18 cellular contexts compared by ENCODE assay signal in the genomic region with DNA sequence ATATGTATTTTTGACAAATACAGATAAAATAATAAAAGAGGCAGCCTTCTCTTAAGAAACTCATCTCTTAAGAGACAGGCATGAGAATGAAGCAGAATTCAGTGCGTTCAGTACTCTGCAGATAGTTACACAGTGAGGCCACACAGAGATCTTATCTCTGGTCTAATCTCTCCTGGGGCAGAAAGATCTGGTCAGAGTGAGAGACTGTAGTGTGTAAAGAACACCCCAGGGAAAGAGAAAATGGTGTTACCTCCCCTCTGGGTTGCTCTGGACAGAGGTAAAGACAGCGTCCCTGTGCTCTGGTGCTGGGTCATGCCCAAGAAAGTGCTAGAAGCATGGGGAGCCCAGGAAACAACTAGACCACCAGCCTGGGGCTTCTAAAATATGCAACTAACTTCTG.
A peak's percentile ranks its signal among the peaks of the same experiment; 100 is the strongest.
DNase-seq lines count a peak whose midpoint lies in the region; ATAC-seq, FAIRE-seq and TF ChIP-seq lines count a peak whose summit lies in the region.
"Had no signal": no experiment of that assay in that cellular context is flagged by ENCODE, and none has a peak within 500 bp of the region (broad histone marks: within the 10 kb centered on the region; RNA-seq: fewer than 3 reads in every experiment).

No MANE protein-coding gene starts in this region.

- POLR2A ChIA-PET in endothelial cell of umbilical vein (lab: Charles Lee) = no interaction called here

- H2AFZ ChIP-seq in Loucy (ENCODE audit: low read length) (no peak overlapping the region), endothelial cell of umbilical vein (ENCODE audit: low read depth, low read length) (no peak overlapping the region)

- H3K9me3 ChIP-seq in right atrium auricular region = peaks cover 0 to 13% of the 10 kb centered on the region in 2 donors
- no peaks in the 10 kb centered on the region for H3K9me3 ChIP-seq in Loucy (ENCODE audit: insufficient read depth, low read depth, low read length)
- H3K9me3 ChIP-seq in endothelial cell of umbilical vein (replicated peaks; ENCODE audit: control insufficient read depth, insufficient read depth, low read length) = no peaks in the 10 kb centered on the region
- H3K9me3 ChIP-seq: HAP-1 had no signal

- H3K4me3 Mint-ChIP-seq in progenitor cell of endocrine pancreas (ENCODE audit: low read depth) = no peak overlapping the region
- H3K4me3 Mint-ChIP-seq: CD4-positive, alpha-beta T cell had no signal

- DNase-seq in Right ventricle myocardium superior = no peak
- no peak for DNase-seq in right atrium auricular region (ENCODE audit: low spot score)
- DNase-seq in endothelial cell of umbilical vein (ENCODE audit: low read depth, low spot score) = no peak
- DNase-seq in progenitor cell of endocrine pancreas (ENCODE audit: low spot score, unreplicated experiment) = no peak
- DNase-seq: 8988T; C1 segment of cervical spinal cord; Calu3; CD4-positive, alpha-beta T cell; DMS 273 treated with DMSO at 0.1 percent for 48 hours had no signal

- FAIRE-seq in endothelial cell of umbilical vein (lab: Jason Lieb, UNC) = no peak
- FAIRE-seq: G401.6, GM12892, GM19239, H1 had no signal

- H3K9ac ChIP-seq in Loucy (ENCODE audit: low read depth, low read length, poor library complexity, severe bottlenecking) = no peak overlapping the region
- no peak overlapping the region for H3K9ac ChIP-seq in endothelial cell of umbilical vein (replicated peaks; ENCODE audit: extremely low read depth, insufficient read depth, low read length)

- ATAC-seq in Right ventricle myocardium superior (ENCODE audit: poor library complexity) = peak; percentile 12
- ATAC-seq in HG03457 (IDR thresholded peaks at IDR 0.05; ENCODE audit: unreplicated experiment) = no peak
- no peak for ATAC-seq in GM21528 (IDR thresholded peaks at IDR 0.05; ENCODE audit: low FRiP score, unreplicated experiment)

- H3K4me2 ChIP-seq in Loucy (ENCODE audit: low read depth, low read length, poor library complexity, severe bottlenecking) (peak overlapping the region; percentile 17), endothelial cell of umbilical vein (ENCODE audit: insufficient read depth, low read length) (no peak overlapping the region)

- no TSS peak for BruUV-seq in endothelial cell of umbilical vein (replicated peaks; lab: Mats Ljungman, UMichigan)

- no peaks in the 10 kb centered on the region for H3K27me3 Mint-ChIP-seq in progenitor cell of endocrine pancreas
- H3K27me3 Mint-ChIP-seq: CD4-positive, alpha-beta T cell had no signal

- peaks cover 5% of the 10 kb centered on the region for H3K9me3 Mint-ChIP-seq in progenitor cell of endocrine pancreas (ENCODE audit: low read depth)

- H3K4me3 ChIP-seq in right atrium auricular region (no peak overlapping the region), Loucy (ENCODE audit: low read length, poor library complexity, severe bottlenecking) (no peak overlapping the region), endothelial cell of umbilical vein (replicated peaks in 1 of 3; ENCODE audit: insufficient read depth in 1 of 3, low read depth in 1 of 3, low read length in 3 of 3) (no peak overlapping the region)
- H3K4me3 ChIP-seq: HAP-1 had no signal

- TF ChIP-seq CTCF in right atrium auricular region (IDR thresholded peaks at IDR 0.05) = no peak
- TF ChIP-seq CTCF in Loucy (conservative IDR thresholded peaks at IDR 0.05; ENCODE audit: low read length) = no peak
- no peak for TF ChIP-seq CTCF in endothelial cell of umbilical vein (IDR thresholded peaks at IDR 0.05; ENCODE audit: extremely low read depth in 1 of 2, insufficient read depth in 1 of 2, low read depth in 1 of 2, low read length in 2 of 2)
- TF ChIP-seq CTCF in progenitor cell of endocrine pancreas (IDR thresholded peaks at IDR 0.05; ENCODE audit: unreplicated experiment) = no peak

- peaks cover 36% of the 10 kb centered on the region for H3K36me3 ChIP-seq in right atrium auricular region
- H3K36me3 ChIP-seq in Loucy (ENCODE audit: insufficient read depth, low read length) = peaks cover 7% of the 10 kb centered on the region; the same call in 1 of the 2 replicates
- peaks cover 0 to 3% of the 10 kb centered on the region in 2 experiments for H3K36me3 ChIP-seq in endothelial cell of umbilical vein (ENCODE audit: control insufficient read depth in 2 of 2, extremely low read depth in 1 of 2, insufficient read depth in 2 of 2, low read length in 2 of 2)

- H3K9me2 ChIP-seq in Loucy (replicated peaks; ENCODE audit: low read depth, low read length) = no peaks in the 10 kb centered on the region

- no peak for TF ChIP-seq POLR2A in endothelial cell of umbilical vein (IDR thresholded peaks at IDR 0.05; ENCODE audit: low read depth, low read length)

- H3K79me2 ChIP-seq in Loucy (ENCODE audit: insufficient read depth, low read length) (no peaks in the 10 kb centered on the region), endothelial cell of umbilical vein (ENCODE audit: control insufficient read depth, insufficient read depth, low read length) (no peaks in the 10 kb centered on the region)

- intact Hi-C loops in Right ventricle myocardium superior (cut with DNase I) (no loop called here), endothelial cell of umbilical vein (cut with micrococcal nuclease) (no loop called here)

- CTCF ChIA-PET in endothelial cell of umbilical vein (lab: Charles Lee) = no interaction called here

- H4K20me1 ChIP-seq in Loucy (ENCODE audit: insufficient read depth, low read length, poor library complexity, severe bottlenecking) (no peaks in the 10 kb centered on the region), endothelial cell of umbilical vein (replicated peaks; ENCODE audit: control insufficient read depth, extremely low read depth, insufficient read depth, low read length) (no peaks in the 10 kb centered on the region)

- H3K4me1 ChIP-seq in right atrium auricular region (no peaks in the 10 kb centered on the region), Loucy (ENCODE audit: insufficient read depth, low read length, poor library complexity, severe bottlenecking) (peaks cover 18% of the 10 kb centered on the region), endothelial cell of umbilical vein (ENCODE audit: control insufficient read depth, extremely low read depth, insufficient read depth, low read length) (no peaks in the 10 kb centered on the region)

- H3K27ac Mint-ChIP-seq in progenitor cell of endocrine pancreas = peak overlapping the region; percentile 3
- H3K27ac Mint-ChIP-seq: CD4-positive, alpha-beta T cell had no signal

- H3K27ac ChIP-seq in right atrium auricular region (no peak overlapping the region), endothelial cell of umbilical vein (ENCODE audit: insufficient read depth, low read depth, low read length) (no peak overlapping the region)
- H3K27ac ChIP-seq: HL-60 had no signal

- H3K27me3 ChIP-seq in right atrium auricular region = no peaks in the 10 kb centered on the region
- H3K27me3 ChIP-seq in Loucy (ENCODE audit: insufficient read depth, low read length, poor library complexity, severe bottlenecking) = no peaks in the 10 kb centered on the region
- no peaks in the 10 kb centered on the region for H3K27me3 ChIP-seq in endothelial cell of umbilical vein (ENCODE audit: control insufficient read depth in 2 of 2, insufficient read depth in 2 of 2, low read length in 2 of 2)

- H3F3A ChIP-seq in Loucy (ENCODE audit: low read depth) = no peaks in the 10 kb centered on the region

- H3K9me1 ChIP-seq in endothelial cell of umbilical vein (replicated peaks; ENCODE audit: control insufficient read depth, extremely low read depth, insufficient read depth, low read length) = no peaks in the 10 kb centered on the region

- peaks cover 36% of the 10 kb centered on the region for H3K36me3 Mint-ChIP-seq in progenitor cell of endocrine pancreas (ENCODE audit: insufficient read depth)

- no peaks in the 10 kb centered on the region for H3K4me1 Mint-ChIP-seq in progenitor cell of endocrine pancreas (ENCODE audit: low read depth)

- dilution Hi-C loops in endothelial cell of umbilical vein (cut with MboI; ENCODE audit: extremely low pct_ligation_motif_present, low sequenced_read_pairs) = no loop called here

TF ChIP-seq in endothelial cell of umbilical vein, 7 proteins besides CTCF, POLR2A, EP300 and RAD21:
- no peak for TF ChIP-seq POLR2AphosphoS5 (IDR thresholded peaks at IDR 0.05; ENCODE audit: insufficient read depth, low read depth, low read length)
- peak; percentile 21 for TF ChIP-seq GATA2 (IDR thresholded peaks at IDR 0.05; ENCODE audit: insufficient read depth, insufficient read length, low read depth, low read length)
TF ChIP-seq in endothelial cell of umbilical vein: peak in this region for 1.
